In the genomic region with DNA sequence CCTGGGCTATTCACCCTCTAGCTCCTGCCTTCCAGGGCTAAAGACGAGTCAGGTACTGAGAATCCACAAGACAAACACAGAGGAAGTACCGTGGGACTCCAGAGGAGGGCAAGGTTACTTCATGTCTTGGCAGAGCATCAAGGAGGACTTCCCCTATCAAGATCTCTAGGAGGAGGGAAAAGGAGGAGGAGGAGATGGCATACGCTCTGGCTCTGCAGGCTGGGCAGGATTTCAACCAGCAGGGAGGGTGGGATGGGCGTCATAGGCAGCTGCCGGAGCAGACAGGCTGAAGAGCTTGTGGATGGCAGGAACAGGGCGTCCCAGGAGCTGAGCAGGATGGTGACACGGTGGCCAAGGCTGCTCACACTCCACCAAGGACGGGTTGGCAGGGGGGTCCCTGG, we compare ENCODE assay signal across 8 cellular contexts. TPM values are rescaled to one million over a fixed set of nuclear protein-coding genes. Genes with fewer than 3 reads are reported as not detected.
DNase-seq lines count a peak whose midpoint lies in the region; FAIRE-seq and TF ChIP-seq lines count a peak whose summit lies in the region.
"Had no signal": no experiment of that assay in that cellular context is flagged by ENCODE, and none has a peak within 500 bp of the region (broad histone marks: within the 10 kb centered on the region; RNA-seq: fewer than 3 reads in every experiment).

No MANE protein-coding gene starts in this region.

- intact Hi-C loops in PC-9 (cut with micrococcal nuclease; ENCODE audit: unreplicated experiment) = loop anchor here (1.0 kb wide), 5 partner anchors 21 to 245 kb away; no protein-coding TSS in a partner anchor

- no peaks in the 10 kb centered on the region for H3K9me2 ChIP-seq in PC-9 (ENCODE audit: insufficient read depth)

- peak overlapping the region; percentile 52 for H3K4me2 ChIP-seq in PC-9

- peak; percentile 72 for DNase-seq in H54 (ENCODE audit: insufficient read length, low spot score)
- peak; percentile 81 to 93 for DNase-seq in PC-9
- peak; percentile 81 for DNase-seq in epithelial cell of proximal tubule (ENCODE audit: low read depth)
- no peak for DNase-seq in NCI-H1417 treated with DMSO at 0.1 percent for 48 hours (lab: John Stamatoyannopoulos, UW)
- no peak for DNase-seq in stimulated activated CD4-positive, alpha-beta T cell treated with anti-CD3 and anti-CD28 coated beads, Interleukin-1b, Interleukin-23, amount 100 ng/mL, for 48 hours
- no peak for DNase-seq in coronary artery (ENCODE audit: low spot score)
- DNase-seq: natural killer cell had no signal

- no peaks in the 10 kb centered on the region for H3K27me3 ChIP-seq in PC-9 (ENCODE audit: insufficient read depth, low read depth)

- peaks cover 11% of the 10 kb centered on the region for H3K4me1 ChIP-seq in PC-9 (replicated peaks; ENCODE audit: insufficient read depth)

- FAIRE-seq in H54 (lab: Jason Lieb, UNC) = peak; percentile 62

- H3K4me1 Mint-ChIP-seq in nephron = peaks cover 5% of the 10 kb centered on the region
- H3K4me1 Mint-ChIP-seq: natural killer cell had no signal

- POLR2A ChIA-PET in PC-9 (lab: Charles Lee; ENCODE audit: unreplicated experiment) = interaction anchor here (0.6 to 0.7 kb wide), 6 partner anchors 15 to 336 kb away, joined by 3 to 14 read pairs (median 4); no protein-coding TSS in a partner anchor

- no peak overlapping the region for H3K4me3 Mint-ChIP-seq in nephron
- H3K4me3 Mint-ChIP-seq: natural killer cell had no signal

- CTCF ChIA-PET in PC-9 (lab: Charles Lee) = interaction anchor here (0.6 to 2.1 kb wide), 14 partner anchors 9 to 153 kb away, joined by 3 to 20 read pairs (median 5); no protein-coding TSS in a partner anchor

- peak overlapping the region in 2 of 3 experiments; percentile 60 to 64 for H3K27ac Mint-ChIP-seq in nephron
- H3K27ac Mint-ChIP-seq: natural killer cell had no signal

- no peaks in the 10 kb centered on the region for H3K79me2 ChIP-seq in PC-9 (ENCODE audit: low read depth)

- H3K36me3 Mint-ChIP-seq in nephron (ENCODE audit: low read depth) = peaks cover 23% of the 10 kb centered on the region
- H3K36me3 Mint-ChIP-seq: natural killer cell had no signal

- H3K27ac ChIP-seq in PC-9 = no peak overlapping the region
- H3K27ac ChIP-seq in coronary artery = no peak overlapping the region

- no peaks in the 10 kb centered on the region for H3K36me3 ChIP-seq in PC-9 (ENCODE audit: low read depth)

- no peaks in the 10 kb centered on the region for H3K27me3 Mint-ChIP-seq in nephron (ENCODE audit: low read depth)

- no peaks in the 10 kb centered on the region for H4K20me1 ChIP-seq in PC-9 (ENCODE audit: insufficient read depth)

- H3F3A ChIP-seq in PC-9 (ENCODE audit: insufficient read depth, low read depth) = peaks cover 20% of the 10 kb centered on the region

- no TSS peak for BruUV-seq in PC-9 (replicated peaks; lab: Mats Ljungman, UMichigan)

- H3K9me3 Mint-ChIP-seq in nephron = no peaks in the 10 kb centered on the region
- H3K9me3 Mint-ChIP-seq: natural killer cell had no signal

- H2AFZ ChIP-seq in PC-9 = no peak overlapping the region

- TF ChIP-seq POLR2A in H54 (IDR thresholded peaks at IDR 0.05; ENCODE audit: low read depth, low read length) = no peak

- H3K9me3 ChIP-seq in PC-9 (ENCODE audit: insufficient read depth, low read depth) = no peaks in the 10 kb centered on the region

- no peak overlapping the region for H3K4me3 ChIP-seq in PC-9
- H3K4me3 ChIP-seq in epithelial cell of proximal tubule (ENCODE audit: low read depth, low read length) = no peak overlapping the region
- no peak overlapping the region for H3K4me3 ChIP-seq in coronary artery

- TF ChIP-seq CTCF in PC-9 (conservative IDR thresholded peaks at IDR 0.05) = peak; percentile 70
- peak; percentile 77 for TF ChIP-seq CTCF in epithelial cell of proximal tubule (conservative IDR thresholded peaks at IDR 0.05; ENCODE audit: low read depth, low read length)
- peak in 1 of 3 experiments; percentile 12 for TF ChIP-seq CTCF in nephron (IDR thresholded peaks at IDR 0.05; ENCODE audit: unreplicated experiment in 3 of 3)
- no peak for TF ChIP-seq CTCF in coronary artery (IDR thresholded peaks at IDR 0.05)

RNA-seq across cellular contexts. Expression of a gene that starts 21.3 kb away (rescaled TPM):
- total RNA-seq in PC-9 (2021) (319 and 328 TPM in 2 replicates), epithelial cell of proximal tubule (123 and 162 TPM in 2 replicates)

RNA-seq across cellular contexts. Expression of a gene that starts 21.4 kb away (rescaled TPM):
- total RNA-seq in PC-9 (2021) (77.7 and 98.2 TPM in 2 replicates), epithelial cell of proximal tubule (78.0 and 83.6 TPM in 2 replicates)

Comparison
In these comparisons a context has a peak if more than half of its experiments do, and no peak if none do; other contexts are left out.
1. DNase-seq: peak in H54 (single experiment), PC-9 (2 of 2) and epithelial cell of proximal tubule (single experiment); none in NCI-H1417 treated with DMSO at 0.1 percent for 48 hours (single experiment), stimulated activated CD4-positive, alpha-beta T cell treated with anti-CD3 and anti-CD28 coated beads, Interleukin-1b, Interleukin-23, amount 100 ng/mL, for 48 hours (single experiment) and coronary artery (single experiment).